In the genomic region with DNA sequence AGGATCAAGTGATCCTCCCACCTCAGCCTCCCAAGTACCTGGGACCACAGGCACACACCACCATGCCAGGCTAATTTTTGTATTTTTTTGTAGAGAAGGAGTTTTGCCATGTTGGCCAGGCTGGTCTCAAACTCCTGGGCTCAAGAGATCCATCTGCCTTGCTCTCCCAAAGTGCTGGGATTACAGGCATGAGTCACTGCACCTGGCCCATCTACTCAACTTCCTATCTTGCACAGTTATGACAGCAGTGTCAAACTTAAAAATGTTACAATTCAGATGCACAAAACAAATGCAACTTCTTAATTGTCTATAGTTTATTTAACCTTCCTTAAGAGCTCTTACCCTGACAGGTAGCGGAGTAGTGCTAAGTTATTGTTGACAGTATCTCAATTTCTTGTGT, we compare ENCODE assay signal across 7 cellular contexts.
DNase-seq lines count a peak whose midpoint lies in the region; FAIRE-seq and TF ChIP-seq lines count a peak whose summit lies in the region.
"Not testable (repeated sequence)": the region's sequence is repeated elsewhere in the genome, so short reads cannot be mapped to it uniquely, and the experiment has no call there.

No MANE protein-coding gene starts in this region.

- BruUV-seq in MCF 10A (replicated peaks; lab: Mats Ljungman, UMichigan); endothelial cell of umbilical vein (replicated peaks; lab: Mats Ljungman, UMichigan): not testable (repeated sequence)

- not testable (repeated sequence) for H3K9me3 Mint-ChIP-seq in MCF 10A (ENCODE audit: unreplicated experiment)

- H3K4me3 ChIP-seq in SK-N-SH (ENCODE audit: low read depth in 2 of 2, low read length in 1 of 2); endothelial cell of umbilical vein (replicated peaks in 1 of 3; ENCODE audit: insufficient read depth in 1 of 3, low read depth in 1 of 3, low read length in 3 of 3): not testable (repeated sequence)

- not testable (repeated sequence) for H3K4me1 Mint-ChIP-seq in MCF 10A (ENCODE audit: insufficient read depth, unreplicated experiment)

- H3K27me3 ChIP-seq in SK-N-SH (ENCODE audit: insufficient read depth); endothelial cell of umbilical vein (ENCODE audit: control insufficient read depth in 2 of 2, insufficient read depth in 2 of 2, low read length in 2 of 2): not testable (repeated sequence)

- CTCF ChIA-PET in SK-N-SH (lab: Yijun Ruan, JAX): not testable (repeated sequence)
- CTCF ChIA-PET in MCF 10A (lab: Yijun Ruan, JAX) (interaction anchor here (0.7 to 4.3 kb wide), 3 partner anchors 12 to 746 kb away, joined by 3 to 20 read pairs (median 3); no protein-coding TSS in a partner anchor), endothelial cell of umbilical vein (lab: Charles Lee) (interaction anchor here (2.5 kb wide), 1 partner anchor 12 kb away, joined by 9 read pairs; no protein-coding TSS in a partner anchor)

- H3K9me1 ChIP-seq in endothelial cell of umbilical vein (replicated peaks; ENCODE audit: control insufficient read depth, extremely low read depth, insufficient read depth, low read length): not testable (repeated sequence)

- dilution Hi-C loops in endothelial cell of umbilical vein (cut with MboI; ENCODE audit: extremely low pct_ligation_motif_present, low sequenced_read_pairs): not testable (repeated sequence)

- not testable (repeated sequence) for H4K20me1 ChIP-seq in SK-N-SH (ENCODE audit: insufficient read depth); endothelial cell of umbilical vein (replicated peaks; ENCODE audit: control insufficient read depth, extremely low read depth, insufficient read depth, low read length)

- not testable (repeated sequence) for H3K36me3 Mint-ChIP-seq in MCF 10A (ENCODE audit: insufficient read depth, unreplicated experiment)

- not testable (repeated sequence) for H3K79me2 ChIP-seq in SK-N-SH (ENCODE audit: insufficient read depth); endothelial cell of umbilical vein (ENCODE audit: control insufficient read depth, insufficient read depth, low read length)

- TF ChIP-seq CTCF in SK-N-SH (IDR thresholded peaks at IDR 0.05); MCF 10A (IDR thresholded peaks at IDR 0.05; ENCODE audit: unreplicated experiment); endothelial cell of umbilical vein (IDR thresholded peaks at IDR 0.05; ENCODE audit: extremely low read depth in 1 of 2, insufficient read depth in 1 of 2, low read depth in 1 of 2, low read length in 2 of 2): not testable (repeated sequence)

- TF ChIP-seq EP300 in SK-N-SH (IDR thresholded peaks at IDR 0.05; ENCODE audit: borderline replicate concordance in 1 of 2, low read depth in 1 of 2, low read length in 1 of 2): not testable (repeated sequence)

- not testable (repeated sequence) for TF ChIP-seq RAD21 in SK-N-SH (IDR thresholded peaks at IDR 0.05; ENCODE audit: low read length)

- H3K9me2 ChIP-seq in SK-N-SH: not testable (repeated sequence)

- H3K4me1 ChIP-seq in SK-N-SH (ENCODE audit: control insufficient read depth in 1 of 2, insufficient read depth in 2 of 2, low read depth in 1 of 2, low read length in 1 of 2); endothelial cell of umbilical vein (ENCODE audit: control insufficient read depth, extremely low read depth, insufficient read depth, low read length): not testable (repeated sequence)

- WGBS in SK-N-SH (ENCODE audit: low lambda C conversion rate): 90% methylated on average over 1 of the region's 1 CpG

- H2AFZ ChIP-seq in SK-N-SH (ENCODE audit: low read depth); endothelial cell of umbilical vein (ENCODE audit: low read depth, low read length): not testable (repeated sequence)

- not testable (repeated sequence) for TF ChIP-seq POLR2A in endothelial cell of umbilical vein (IDR thresholded peaks at IDR 0.05; ENCODE audit: low read depth, low read length)

- not testable (repeated sequence) for H3K27ac ChIP-seq in SK-N-SH (ENCODE audit: low read depth in 2 of 2, low read length in 1 of 2); endothelial cell of umbilical vein (ENCODE audit: insufficient read depth, low read depth, low read length)

- intact Hi-C loops in MCF 10A (cut with micrococcal nuclease); endothelial cell of umbilical vein (cut with micrococcal nuclease): not testable (repeated sequence)

- POLR2A ChIA-PET in SK-N-SH (lab: Yijun Ruan, JAX); MCF 10A (lab: Yijun Ruan, JAX); endothelial cell of umbilical vein (lab: Charles Lee): not testable (repeated sequence)

- H3K36me3 ChIP-seq in SK-N-SH (replicated peaks in 1 of 2; ENCODE audit: control insufficient read depth in 1 of 2, insufficient read depth in 2 of 2, low read length in 1 of 2); endothelial cell of umbilical vein (ENCODE audit: control insufficient read depth in 2 of 2, extremely low read depth in 1 of 2, insufficient read depth in 2 of 2, low read length in 2 of 2): not testable (repeated sequence)

- H3K27ac Mint-ChIP-seq in MCF 10A (ENCODE audit: low read depth, unreplicated experiment): not testable (repeated sequence)

- not testable (repeated sequence) for H3K4me2 ChIP-seq in SK-N-SH; endothelial cell of umbilical vein (ENCODE audit: insufficient read depth, low read length)

- H3K9me3 ChIP-seq in SK-N-SH; endothelial cell of umbilical vein (replicated peaks; ENCODE audit: control insufficient read depth, insufficient read depth, low read length): not testable (repeated sequence)

- peak; percentile 43 for FAIRE-seq in endothelial cell of umbilical vein (lab: Jason Lieb, UNC)

- not testable (repeated sequence) for H3K4me3 Mint-ChIP-seq in MCF 10A (ENCODE audit: unreplicated experiment)

- not testable (repeated sequence) for H3F3A ChIP-seq in SK-N-SH (replicated peaks; ENCODE audit: insufficient read depth)

- not testable (repeated sequence) for H3K27me3 Mint-ChIP-seq in MCF 10A (ENCODE audit: insufficient read depth, unreplicated experiment)

- not testable (repeated sequence) for H3K9ac ChIP-seq in SK-N-SH; endothelial cell of umbilical vein (replicated peaks; ENCODE audit: extremely low read depth, insufficient read depth, low read length)

- DNase-seq in HCEC 1CT (peak; percentile 8), LHCN-M2 (ENCODE audit: low read depth) (peak; percentile 85), MCF 10A (ENCODE audit: unreplicated experiment) (peak; percentile 22), iris pigment epithelial cell (ENCODE audit: low read depth) (peak; percentile 13), myocyte (ENCODE audit: low read depth) (peak; percentile 74)
- not testable (repeated sequence) for DNase-seq in SK-N-SH; endothelial cell of umbilical vein (ENCODE audit: low read depth, low spot score)

TF ChIP-seq in SK-N-SH, 30 proteins besides CTCF, POLR2A, EP300 and RAD21:
- peak; percentile 23; the same call in 1 of the 2 replicates for TF ChIP-seq JUND (IDR thresholded peaks at IDR 0.05)
- peak; percentile 46 for TF ChIP-seq PBX3 (IDR thresholded peaks at IDR 0.05)
- peak; percentile 52; the same call in 1 of the 2 replicates for TF ChIP-seq TCF12 (IDR thresholded peaks at IDR 0.05)
- 0 out of 2 replicates have a peak, but pooled peaks have one; percentile 14 for TF ChIP-seq FOSL2 (IDR thresholded peaks at IDR 0.05; ENCODE audit: borderline replicate concordance, low read depth)
